ENCODE assay signal across 8 cellular contexts in the genomic region with DNA sequence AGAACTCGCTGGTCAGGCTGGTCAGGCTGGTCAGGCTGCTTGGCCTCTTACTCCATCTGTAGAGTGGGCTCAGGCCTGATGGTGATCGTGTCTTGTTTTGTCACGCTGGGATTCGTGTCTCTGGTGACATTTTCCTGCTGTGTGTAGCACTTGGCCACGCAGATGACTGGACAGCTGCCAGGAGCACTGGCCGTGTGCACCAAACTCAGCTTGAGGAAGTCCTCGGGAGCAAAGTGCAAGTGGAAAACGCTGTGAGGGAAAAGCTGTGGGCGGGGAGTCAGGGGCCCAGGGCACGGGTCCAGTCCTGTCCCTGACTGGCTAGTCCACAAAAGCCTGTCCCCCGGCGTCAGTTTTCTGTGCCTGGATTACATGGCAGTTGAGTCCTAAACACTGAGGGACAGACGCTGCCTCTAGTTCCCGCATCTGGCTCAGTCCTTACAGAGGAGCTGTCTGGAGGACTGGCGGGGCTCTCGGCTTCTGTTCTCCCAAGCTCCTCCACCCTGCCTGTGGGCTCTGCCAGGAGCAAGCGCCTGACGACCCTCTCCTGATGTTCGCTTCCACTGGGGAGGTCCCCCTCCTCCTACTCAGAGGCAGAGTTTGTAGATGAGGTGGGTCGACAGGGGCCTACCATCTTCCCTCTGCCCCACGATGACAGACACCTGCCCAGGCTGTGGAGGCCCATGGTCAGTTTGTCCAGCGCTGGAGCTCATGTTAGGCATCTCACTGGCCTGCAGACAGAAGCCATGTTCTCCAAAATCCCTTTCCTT. TPM values are rescaled to one million over a fixed set of nuclear protein-coding genes. Genes with fewer than 3 reads are reported as not detected.
DNase-seq lines count a peak whose midpoint lies in the region; TF ChIP-seq lines count a peak whose summit lies in the region.

No MANE protein-coding gene starts in this region.

- H2AFZ ChIP-seq in KMS-11 (ENCODE audit: low read depth): peak overlapping the region; percentile 83; the same call in 1 of the 2 replicates
- H2AFZ ChIP-seq in mesenchymal stem cell (ENCODE audit: low read depth, low read length): no peak overlapping the region

- H3K79me1 ChIP-seq in mesenchymal stem cell (replicated peaks; ENCODE audit: low read length, poor library complexity, severe bottlenecking): no peaks in the 10 kb centered on the region

- POLR2A ChIA-PET in CD4-positive, alpha-beta memory T cell (lab: Charles Lee; ENCODE audit: partially characterized antibody): no interaction called here

- H3K36me3 Mint-ChIP-seq in CD4-positive, alpha-beta memory T cell: no peaks in the 10 kb centered on the region
- H3K36me3 Mint-ChIP-seq in chondrocyte (ENCODE audit: low read depth): no peaks in the 10 kb centered on the region

- peak overlapping the region; percentile 90 to 94 (median 92) for H3K4me3 Mint-ChIP-seq in CD4-positive, alpha-beta memory T cell
- H3K4me3 Mint-ChIP-seq in chondrocyte (ENCODE audit: unreplicated experiment): peak overlapping the region; percentile 82

- no peaks in the 10 kb centered on the region for H3K79me2 ChIP-seq in KMS-11 (ENCODE audit: insufficient read depth, low read depth)

- H2AK5ac ChIP-seq in mesenchymal stem cell (ENCODE audit: low read length, severe bottlenecking): no peak overlapping the region

- peaks cover 0 to 1% (median 0%) of the 10 kb centered on the region in 8 donors for H3K9me3 Mint-ChIP-seq in CD4-positive, alpha-beta memory T cell
- no peaks in the 10 kb centered on the region for H3K9me3 Mint-ChIP-seq in chondrocyte (ENCODE audit: low read depth)

- no peak overlapping the region for H2BK120ac ChIP-seq in mesenchymal stem cell (ENCODE audit: low read depth, low read length)

- H3K4me2 ChIP-seq in KMS-11 (no peak overlapping the region; the same call in 1 of the 2 replicates), mesenchymal stem cell (ENCODE audit: low read length, poor library complexity, severe bottlenecking) (peak overlapping the region; percentile 40)

- H3K27me3 Mint-ChIP-seq in CD4-positive, alpha-beta memory T cell: no peaks in the 10 kb centered on the region
- H3K27me3 Mint-ChIP-seq in chondrocyte (ENCODE audit: low read depth): peaks cover 4% of the 10 kb centered on the region

- WGBS in mesenchymal stem cell: 54% methylated on average over 22 of the region's 22 CpGs
- 43% methylated on average over 22 of the region's 22 CpGs for WGBS in thymus

- no peak overlapping the region for H4K91ac ChIP-seq in mesenchymal stem cell (ENCODE audit: low read length)

- H2BK5ac ChIP-seq in mesenchymal stem cell (ENCODE audit: low read depth, low read length, poor library complexity, severe bottlenecking): no peak overlapping the region

- no peak overlapping the region for H2BK15ac ChIP-seq in mesenchymal stem cell (ENCODE audit: low read depth, poor library complexity, severe bottlenecking)

- no peak overlapping the region for H3K23ac ChIP-seq in mesenchymal stem cell (ENCODE audit: low read length in 2 of 2)

- H3K27ac Mint-ChIP-seq in CD4-positive, alpha-beta memory T cell: peak overlapping the region in 5 of 7 donors; percentile 62 to 91 (median 77)
- peak overlapping the region; percentile 52 for H3K27ac Mint-ChIP-seq in chondrocyte (ENCODE audit: unreplicated experiment)

- H3K9me3 ChIP-seq in CD4-positive, alpha-beta memory T cell (ENCODE audit: control insufficient read depth in 1 of 2, low read length in 2 of 2): no peaks in the 10 kb centered on the region
- H3K9me3 ChIP-seq in mesenchymal stem cell (ENCODE audit: control insufficient read depth, low read length) (no peaks in the 10 kb centered on the region), thymus (ENCODE audit: control insufficient read depth) (no peaks in the 10 kb centered on the region)

- CTCF ChIA-PET in CD4-positive, alpha-beta memory T cell (lab: Charles Lee; ENCODE audit: partially characterized antibody): interaction anchor here (1.0 to 1.6 kb wide), 3 partner anchors 33 to 231 kb away, joined by 3 to 4 read pairs (median 3); no protein-coding TSS in a partner anchor

- H3K27ac ChIP-seq in CD4-positive, alpha-beta memory T cell (ENCODE audit: low read depth, low read length): no peak overlapping the region
- H3K27ac ChIP-seq in KMS-11 (no peak overlapping the region), mesenchymal stem cell (ENCODE audit: low read length, poor library complexity, severe bottlenecking) (no peak overlapping the region), thymus (ENCODE audit: low read depth) (no peak overlapping the region)

- H2BK12ac ChIP-seq in mesenchymal stem cell (ENCODE audit: low read length in 2 of 2): no peak overlapping the region

- H3K18ac ChIP-seq in mesenchymal stem cell (ENCODE audit: low read depth in 1 of 2, low read length in 2 of 2): peak overlapping the region in 1 of 2 experiments; percentile 47

- no peak overlapping the region for H3K9ac ChIP-seq in KMS-11
- peak overlapping the region; percentile 58 for H3K9ac ChIP-seq in mesenchymal stem cell (ENCODE audit: low read length)

- no peaks in the 10 kb centered on the region for H4K20me1 ChIP-seq in KMS-11 (ENCODE audit: insufficient read depth)

- DNase-seq in CD4-positive, alpha-beta memory T cell: no peak
- DNase-seq in chondrocyte (ENCODE audit: low spot score): no peak
- DNase-seq in mesenchymal stem cell: peak; percentile 54
- DNase-seq in NOMO-1 treated with dmso at 0.1 percent for 144 hours (lab: John Stamatoyannopoulos, UW; ENCODE audit: unreplicated experiment): no peak
- no peak for DNase-seq in activated CD4-positive, CD25-positive, alpha-beta regulatory T cell treated with anti-CD3 and anti-CD28 coated beads, Interleukin-2, amount 50 U/mL, for 72 hours
- no peak for DNase-seq in NCI-H2107 treated with DMSO at 0.1 percent for 48 hours (lab: John Stamatoyannopoulos, UW; ENCODE audit: unreplicated experiment)

- no peak overlapping the region for H4K8ac ChIP-seq in mesenchymal stem cell (ENCODE audit: low read length)

- no peak overlapping the region for H3K14ac ChIP-seq in mesenchymal stem cell (ENCODE audit: low read length in 2 of 2)

- peaks cover 9 to 25% (median 16%) of the 10 kb centered on the region in 4 donors for H3K4me1 Mint-ChIP-seq in CD4-positive, alpha-beta memory T cell
- peaks cover 27% of the 10 kb centered on the region for H3K4me1 Mint-ChIP-seq in chondrocyte (ENCODE audit: low read depth)

- no peaks in the 10 kb centered on the region for H3K27me3 ChIP-seq in CD4-positive, alpha-beta memory T cell (ENCODE audit: insufficient read depth, low read length)
- peaks cover 10% of the 10 kb centered on the region; the same call in 1 of the 2 replicates for H3K27me3 ChIP-seq in KMS-11 (ENCODE audit: insufficient read depth, low read depth)
- no peaks in the 10 kb centered on the region for H3K27me3 ChIP-seq in mesenchymal stem cell (ENCODE audit: control insufficient read depth in 1 of 2, insufficient read depth in 1 of 2, low read length in 2 of 2)
- H3K27me3 ChIP-seq in thymus (ENCODE audit: control insufficient read depth, insufficient read depth): peaks cover 5% of the 10 kb centered on the region

- peaks cover 21% of the 10 kb centered on the region for H3K4me1 ChIP-seq in CD4-positive, alpha-beta memory T cell (ENCODE audit: insufficient read depth, low read length)
- H3K4me1 ChIP-seq in KMS-11 (ENCODE audit: low read depth, poor library complexity, severe bottlenecking) (no peaks in the 10 kb centered on the region), mesenchymal stem cell (ENCODE audit: control insufficient read depth, insufficient read depth, low read depth, low read length) (peaks cover 20% of the 10 kb centered on the region), thymus (ENCODE audit: control insufficient read depth, insufficient read depth, low read length) (peaks cover 4% of the 10 kb centered on the region)

- TF ChIP-seq CTCF in KMS-11 (conservative IDR thresholded peaks at IDR 0.05; ENCODE audit: low read depth, low read length): no peak
- no peak for TF ChIP-seq CTCF in chondrocyte (IDR thresholded peaks at IDR 0.05)

- H3K4me3 ChIP-seq in CD4-positive, alpha-beta memory T cell (ENCODE audit: low read length in 2 of 2): peak overlapping the region in 1 of 2 donors; percentile 39
- H3K4me3 ChIP-seq in KMS-11 (IDR thresholded peaks at IDR 0.05; ENCODE audit: insufficient read depth, low read depth, low read length): no peak overlapping the region
- peak overlapping the region in 1 of 2 experiments; percentile 86 for H3K4me3 ChIP-seq in mesenchymal stem cell (ENCODE audit: insufficient read depth in 1 of 2, low read depth in 1 of 2, low read length in 2 of 2)
- peak overlapping the region; percentile 49 for H3K4me3 ChIP-seq in thymus (ENCODE audit: low read length)

- intact Hi-C loops in CD4-positive, alpha-beta memory T cell (cut with micrococcal nuclease): loop anchor here (1.0 kb wide), 1 partner anchor 35 kb away; the partner anchor contains the start of gene GRPEL1

- H3K4ac ChIP-seq in mesenchymal stem cell (ENCODE audit: low read depth in 1 of 2, low read length in 2 of 2): no peak overlapping the region

- no peaks in the 10 kb centered on the region for H3K36me3 ChIP-seq in CD4-positive, alpha-beta memory T cell (ENCODE audit: insufficient read depth, low read length)
- H3K36me3 ChIP-seq in KMS-11 (ENCODE audit: insufficient read depth) (no peaks in the 10 kb centered on the region), mesenchymal stem cell (ENCODE audit: control insufficient read depth in 1 of 2, insufficient read depth in 2 of 2, low read depth in 1 of 2, low read length in 2 of 2) (no peaks in the 10 kb centered on the region), thymus (ENCODE audit: control insufficient read depth, insufficient read depth) (no peaks in the 10 kb centered on the region)

RNA-seq across cellular contexts. Expression of gene GRPEL1, which starts 35.9 kb away (rescaled TPM):
- total RNA-seq in CD4-positive, alpha-beta memory T cell: 10 to 100 TPM; 35.3 to 36.0 TPM
- 10 to 100 TPM; 57.7 to 77.2 TPM for polyA plus RNA-seq in CD4-positive, alpha-beta memory T cell
- 21.8 to 25.8 TPM (median 24.1 TPM) in 3 replicates for total RNA-seq in chondrocyte
- 21.0 TPM for polyA plus RNA-seq in mesenchymal stem cell (2013, experiment 1 of 2)
- 23.6 TPM for polyA plus RNA-seq in mesenchymal stem cell (2013, experiment 2 of 2)
- polyA plus RNA-seq in thymus: 20.4 TPM
